26 cellular contexts compared by ENCODE assay signal in genomic region chr11:105142167-105142566, GRCh38. TPM values are rescaled to one million over a fixed set of nuclear protein-coding genes. Genes with fewer than 3 reads are reported as not detected.
A peak's percentile ranks its signal among the peaks of the same experiment; 100 is the strongest.
DNase-seq lines count a peak whose midpoint lies in the region; ATAC-seq, FAIRE-seq and TF ChIP-seq lines count a peak whose summit lies in the region.
"Had no signal": no experiment of that assay in that cellular context is flagged by ENCODE, and none has a peak within 500 bp of the region (broad histone marks: within the 10 kb centered on the region; RNA-seq: fewer than 3 reads in every experiment).

No MANE protein-coding gene starts in this region.

- H3K9me3 ChIP-seq in kidney (ENCODE audit: control insufficient read depth in 1 of 2, low read length in 2 of 2) (no peaks in the 10 kb centered on the region), skeletal muscle tissue (ENCODE audit: control insufficient read depth in 3 of 3, low read length in 3 of 3) (no peaks in the 10 kb centered on the region)
- H3K9me3 ChIP-seq: BLaER1, HAP-1 had no signal

- no peaks in the 10 kb centered on the region for H3K27me3 ChIP-seq in ACC112 (ENCODE audit: insufficient read depth, low read length)
- H3K27me3 ChIP-seq in skeletal muscle tissue (ENCODE audit: control insufficient read depth in 3 of 3, insufficient read depth in 3 of 3, low read length in 3 of 3): no peaks in the 10 kb centered on the region
- H3K27me3 ChIP-seq: BLaER1 had no signal

- no peaks in the 10 kb centered on the region for H3K36me3 ChIP-seq in ACC112 (ENCODE audit: insufficient read depth, low read length)
- H3K36me3 ChIP-seq in kidney (ENCODE audit: control insufficient read depth in 1 of 2, insufficient read depth in 2 of 2, low read length in 2 of 2): no peaks in the 10 kb centered on the region
- no peaks in the 10 kb centered on the region for H3K36me3 ChIP-seq in skeletal muscle tissue (ENCODE audit: control insufficient read depth in 3 of 3, insufficient read depth in 3 of 3, low read length in 3 of 3)
- H3K36me3 ChIP-seq: BLaER1, HAP-1 had no signal

- DNase-seq in dermis microvascular lymphatic vessel endothelial cell (ENCODE audit: low read depth in 2 of 2): peak; percentile 48 to 79
- no peak for DNase-seq in kidney
- DNase-seq in OCI-M2 (lab: John Stamatoyannopoulos, UW; ENCODE audit: unreplicated experiment): no peak
- DNase-seq in cortex of kidney (lab: John Stamatoyannopoulos, UW): no peak
- DNase-seq: CD4-positive, CD25-positive, alpha-beta regulatory T cell; HFFc6; NCI-H1048; NCI-H1417 treated with DMSO at 0.1 percent for 48 hours; NCI-H1694 treated with DMSO at 0.1 percent for 48 hours; NCI-H2081; NCI-H2227 treated with DMSO at 0.1 percent for 48 hours; NCI-H526 treated with DMSO at 0.1 percent for 48 hours; SHP77 had no signal

- TF ChIP-seq CTCF in kidney (IDR thresholded peaks at IDR 0.05; ENCODE audit: borderline replicate concordance, extremely low read depth, insufficient read depth): no peak

- H3K9ac ChIP-seq in kidney (ENCODE audit: low read length in 2 of 2): no peak overlapping the region
- no peak overlapping the region for H3K9ac ChIP-seq in skeletal muscle tissue (ENCODE audit: low read depth in 1 of 3, low read length in 3 of 3)
- H3K9ac ChIP-seq: BLaER1 had no signal

- H3K4me1 ChIP-seq in ACC112 (ENCODE audit: control insufficient read depth, insufficient read depth, low read length, unreplicated experiment) (peaks cover 15% of the 10 kb centered on the region), kidney (ENCODE audit: control insufficient read depth in 1 of 2, insufficient read depth in 1 of 2, low read depth in 1 of 2, low read length in 2 of 2) (no peaks in the 10 kb centered on the region), skeletal muscle tissue (ENCODE audit: control insufficient read depth in 3 of 3, insufficient read depth in 3 of 3, low read length in 3 of 3) (no peaks in the 10 kb centered on the region)
- H3K4me1 ChIP-seq: BLaER1, HAP-1 had no signal

- H3K4me3 ChIP-seq in ACC112 (ENCODE audit: low read depth, low read length) (no peak overlapping the region), kidney (ENCODE audit: low read length in 2 of 2) (no peak overlapping the region), skeletal muscle tissue (ENCODE audit: low read length in 3 of 3) (no peak overlapping the region)
- H3K4me3 ChIP-seq: BLaER1, GM23338, HAP-1 had no signal

- H2AFZ ChIP-seq in ACC112 (ENCODE audit: low read length, unreplicated experiment): peak overlapping the region; percentile 53
- H2AFZ ChIP-seq: GM23338 had no signal

- no peak for FAIRE-seq in kidney (lab: Jason Lieb, UNC)
- FAIRE-seq: GM18507 had no signal

- intact Hi-C loops in kidney (cut with DNase I): no loop called here

- H3K27ac ChIP-seq in ACC112 (ENCODE audit: low read depth, low read length): no peak overlapping the region
- peak overlapping the region; percentile 53 to 55 for H3K27ac ChIP-seq in kidney (ENCODE audit: low read depth in 2 of 2, low read length in 2 of 2)
- H3K27ac ChIP-seq in skeletal muscle tissue (ENCODE audit: low read depth, low read length): peak overlapping the region; percentile 48
- H3K27ac ChIP-seq: BLaER1, RWPE1 had no signal

- no peak for ATAC-seq in GM21390 (IDR thresholded peaks at IDR 0.05; ENCODE audit: unreplicated experiment)
- ATAC-seq: GM23338, Panc1 had no signal

- no peaks in the 10 kb centered on the region for H3K79me2 ChIP-seq in ACC112 (ENCODE audit: control insufficient read depth, insufficient read depth, low read length, unreplicated experiment)

RNA-seq across cellular contexts. Expression of gene CARD18, which starts 2.6 kb away (rescaled TPM):
- total RNA-seq in dermis microvascular lymphatic vessel endothelial cell: not detected in 2 replicates
- not detected for total RNA-seq in kidney
- not detected for polyA plus RNA-seq in kidney (ENCODE audit: insufficient read depth, low read depth, low replicate concordance)
- total RNA-seq in skeletal muscle tissue: not detected
- total RNA-seq: A172; CD4-positive, CD25-positive, alpha-beta regulatory T cell; GM23338; HFFc6; NCI-H460; SK-MEL-5 had no signal
- polyA plus RNA-seq: AG04450; CD4-positive, CD25-positive, alpha-beta regulatory T cell; GM23338 had no signal

Comparison
In these comparisons a context has a peak if more than half of its experiments do, and no peak if none do; other contexts are left out.
1. DNase-seq: peak in dermis microvascular lymphatic vessel endothelial cell (2 of 2); none in kidney (single experiment), OCI-M2 (single experiment) and cortex of kidney (single experiment).